Comparison of ENCODE assay signal across 28 cellular contexts in genomic region chr1:12335815-12336214, GRCh38.
"Had no signal": no experiment of that assay in that cellular context is flagged by ENCODE, and none has a peak within 500 bp of the region (broad histone marks: within the 10 kb centered on the region; RNA-seq: fewer than 3 reads in every experiment).

No MANE protein-coding gene starts in this region.

- H3K4me1 Mint-ChIP-seq: activated B cell treated with CpG ODN at 0.5 μM for 24 hours; activated CD8-positive, alpha-beta memory T cell treated with anti-CD3 and anti-CD28 coated beads, Interleukin-2, amount 10 ng/mL, durations not matched to agents 7 days and 5 days had no signal

- H3K27ac Mint-ChIP-seq: activated B cell treated with CpG ODN at 0.5 μM for 24 hours; activated CD4-positive, alpha-beta T cell treated with anti-CD3 and anti-CD28 coated beads, Interleukin-2, amount 10 ng/mL, durations not matched to agents 24 days and 14 days; activated CD8-positive, alpha-beta memory T cell treated with anti-CD3 and anti-CD28 coated beads, Interleukin-2, amount 10 ng/mL, durations not matched to agents 7 days and 5 days; activated naive CD4-positive, alpha-beta T cell treated with anti-CD3 and anti-CD28 coated beads, Interleukin-2, amount 50 U/mL, for 24 hours; activated T-cell treated with anti-CD3 and anti-CD28 coated beads, Interleukin-2, amount 50 U/mL, for 24 hours; activated T-helper 1 cell treated with anti-CD3 and anti-CD28 coated beads, Interleukin-12 subunit alpha, Interleukin-12 subunit beta, Interleukin-2, Interleukin-4 antibody, amounts not matched to agents 30 ng/mL and 10 ng/mL and 1 ng/mL, durations not matched to agents 14 hours and 24 hours and 36 hours; T-helper 1 cell treated with Interleukin-12 subunit alpha and Interleukin-12 subunit beta and Interleukin-4 antibody, amounts not matched to agents 30 μg/mL and 1 μg/mL, for 36 hours had no signal

- H3K9me3 ChIP-seq: ascending aorta, SJSA1 had no signal

- H3K27me3 Mint-ChIP-seq: activated B cell treated with CpG ODN at 0.5 μM for 24 hours; activated CD4-positive, alpha-beta T cell treated with anti-CD3 and anti-CD28 coated beads, Interleukin-2, amount 10 ng/mL, durations not matched to agents 24 days and 14 days; activated CD8-positive, alpha-beta memory T cell treated with anti-CD3 and anti-CD28 coated beads, Interleukin-2, amount 10 ng/mL, durations not matched to agents 7 days and 5 days; activated naive CD4-positive, alpha-beta T cell treated with anti-CD3 and anti-CD28 coated beads, Interleukin-2, amount 50 U/mL, for 24 hours; activated T-cell treated with anti-CD3 and anti-CD28 coated beads, Interleukin-2, amount 50 U/mL, for 24 hours; IgD-negative memory B cell had no signal

- H3K27ac ChIP-seq: ascending aorta, brain microvascular endothelial cell, cardiac muscle cell, SJSA1 had no signal

- H3K4me3 ChIP-seq: ascending aorta, cardiac muscle cell, SJSA1 had no signal

- DNase-seq: activated B cell treated with CpG ODN at 0.5 μM for 24 hours; activated CD4-positive, alpha-beta T cell treated with anti-CD3 and anti-CD28 coated beads for 1 hour; activated CD4-positive, alpha-beta T cell treated with anti-CD3 and anti-CD28 coated beads, Interleukin-2, amount 10 ng/mL, durations not matched to agents 24 days and 14 days; activated CD4-positive, alpha-beta T cell treated with anti-CD3 and anti-CD28 coated beads, Interleukin-2, amount 50 U/mL, for 48 hours; activated CD8-positive, alpha-beta memory T cell treated with anti-CD3 and anti-CD28 coated beads, Interleukin-2, amount 10 ng/mL, durations not matched to agents 7 days and 5 days; activated effector memory CD4-positive, alpha-beta T cell treated with Interleukin-2 at 50 U/mL for 16 hours; activated naive CD4-positive, alpha-beta T cell; activated T-cell treated with anti-CD3 and anti-CD28 coated beads, Interleukin-2, amount 50 U/mL, for 24 hours; brain microvascular endothelial cell; KG1; NCI-H1048; NCI-H1417; NCI-H2029; NCI-H2107; NCI-H345; NCI-H510A; NCI-H69; NK-92 treated with Interleukin-12 subunit alpha and Interleukin-12 subunit beta, amount 100 ng/mL, for 24 hours; OCI-M1; SHP77; T-helper 9 cell had no signal

- H3K4me3 Mint-ChIP-seq: activated B cell treated with CpG ODN at 0.5 μM for 24 hours; activated CD4-positive, alpha-beta T cell treated with anti-CD3 and anti-CD28 coated beads, Interleukin-2, amount 10 ng/mL, durations not matched to agents 24 days and 14 days; activated CD8-positive, alpha-beta memory T cell treated with anti-CD3 and anti-CD28 coated beads, Interleukin-2, amount 10 ng/mL, durations not matched to agents 7 days and 5 days; activated naive CD4-positive, alpha-beta T cell treated with anti-CD3 and anti-CD28 coated beads, Interleukin-2, amount 50 U/mL, for 24 hours; activated T-cell treated with anti-CD3 and anti-CD28 coated beads, Interleukin-2, amount 50 U/mL, for 24 hours; activated T-helper 1 cell treated with anti-CD3 and anti-CD28 coated beads, Interleukin-12 subunit alpha, Interleukin-12 subunit beta, Interleukin-2, Interleukin-4 antibody, amounts not matched to agents 30 ng/mL and 10 ng/mL and 1 ng/mL, durations not matched to agents 14 hours and 24 hours and 36 hours; IgD-negative memory B cell; T-helper 1 cell treated with Interleukin-12 subunit alpha and Interleukin-12 subunit beta and Interleukin-4 antibody, amounts not matched to agents 30 μg/mL and 1 μg/mL, for 36 hours had no signal

- H3K9me3 Mint-ChIP-seq: activated B cell treated with CpG ODN at 0.5 μM for 24 hours; activated CD4-positive, alpha-beta T cell treated with anti-CD3 and anti-CD28 coated beads, Interleukin-2, amount 10 ng/mL, durations not matched to agents 24 days and 14 days; activated naive CD4-positive, alpha-beta T cell treated with anti-CD3 and anti-CD28 coated beads, Interleukin-2, amount 50 U/mL, for 24 hours; activated T-cell treated with anti-CD3 and anti-CD28 coated beads, Interleukin-2, amount 50 U/mL, for 24 hours; activated T-helper 1 cell treated with anti-CD3 and anti-CD28 coated beads, Interleukin-12 subunit alpha, Interleukin-12 subunit beta, Interleukin-2, Interleukin-4 antibody, amounts not matched to agents 30 ng/mL and 10 ng/mL and 1 ng/mL, durations not matched to agents 14 hours and 24 hours and 36 hours; IgD-negative memory B cell; T-helper 1 cell treated with Interleukin-12 subunit alpha and Interleukin-12 subunit beta and Interleukin-4 antibody, amounts not matched to agents 30 μg/mL and 1 μg/mL, for 36 hours had no signal

- ATAC-seq: activated CD8-positive, alpha-beta memory T cell treated with anti-CD3 and anti-CD28 coated beads, Interleukin-2, amount 10 ng/mL, durations not matched to agents 7 days and 5 days had no signal

- H3K27me3 ChIP-seq: ascending aorta, brain microvascular endothelial cell, cardiac muscle cell, SJSA1 had no signal

- H3K4me1 ChIP-seq: SJSA1 had no signal
